In the genomic region with DNA sequence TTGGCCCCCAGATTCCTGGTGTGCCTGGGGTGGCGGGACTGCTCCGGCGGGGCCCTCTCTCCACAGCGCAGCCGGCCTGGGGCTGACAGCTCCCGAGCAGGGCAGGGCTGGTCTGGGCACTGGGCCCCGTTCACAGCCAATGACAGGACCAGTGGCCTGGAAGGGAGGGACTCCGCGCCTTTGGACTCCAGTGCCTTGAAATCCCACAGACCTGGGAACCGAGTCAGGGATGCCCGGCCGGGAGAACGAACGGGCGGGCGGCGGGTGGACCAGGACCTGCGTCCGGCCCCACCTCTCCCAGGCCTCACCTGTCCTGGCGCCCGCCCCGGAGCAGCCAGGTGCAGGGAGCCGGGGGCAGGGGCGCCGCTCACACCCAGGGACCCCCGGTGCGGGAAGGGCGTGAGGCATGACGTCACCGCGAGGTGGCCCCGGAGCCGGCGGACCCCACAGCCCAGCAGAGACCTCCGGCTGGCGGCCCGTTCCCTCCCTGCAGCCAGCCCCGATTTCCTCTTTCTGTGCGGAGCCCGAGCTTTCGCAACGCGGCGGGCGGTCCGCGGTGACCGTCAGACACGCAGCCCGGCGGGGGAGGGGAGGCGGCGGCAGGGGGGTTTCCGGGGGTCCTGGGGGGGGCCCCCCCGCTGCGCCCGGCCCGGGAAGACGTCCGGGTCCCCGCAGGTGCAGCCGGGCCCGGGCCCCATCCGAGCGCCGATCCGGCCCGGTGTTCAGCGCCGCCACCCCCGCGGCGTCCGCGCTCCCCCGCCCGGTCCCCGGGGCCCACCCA, we compare ENCODE assay signal across 9 cellular contexts. TPM values are rescaled to one million over a fixed set of nuclear protein-coding genes. Genes with fewer than 3 reads are reported as not detected.
DNase-seq lines count a peak whose midpoint lies in the region; ATAC-seq and TF ChIP-seq lines count a peak whose summit lies in the region.
"Had no signal": no experiment of that assay in that cellular context is flagged by ENCODE, and none has a peak within 500 bp of the region (broad histone marks: within the 10 kb centered on the region; RNA-seq: fewer than 3 reads in every experiment).

No MANE protein-coding gene starts in this region.

- H3K36me3 ChIP-seq in SK-N-SH (replicated peaks in 1 of 2; ENCODE audit: control insufficient read depth in 1 of 2, insufficient read depth in 2 of 2, low read length in 1 of 2) (no peaks in the 10 kb centered on the region), esophagus (ENCODE audit: control insufficient read depth in 2 of 2, insufficient read depth in 2 of 2, low read length in 1 of 2) (no peaks in the 10 kb centered on the region), upper lobe of left lung (no peaks in the 10 kb centered on the region)

- WGBS in SK-N-SH (ENCODE audit: low lambda C conversion rate): 6% methylated on average over 22 of the region's 78 CpGs
- 3 to 7% methylated on average over 25 to 73 of the region's 78 CpGs for WGBS in esophagus, 2 donors
- WGBS in upper lobe of left lung, 2 donors: 7% methylated on average over 37 of the region's 78 CpGs; no CpG with 5 or more reads in 1 of the 2 donors

- no peak for TF ChIP-seq RAD21 in SK-N-SH (IDR thresholded peaks at IDR 0.05; ENCODE audit: low read length)

- H3K9me2 ChIP-seq in SK-N-SH: no peaks in the 10 kb centered on the region

- TF ChIP-seq EP300 in SK-N-SH (IDR thresholded peaks at IDR 0.05; ENCODE audit: borderline replicate concordance in 1 of 2, low read depth in 1 of 2, low read length in 1 of 2) (no peak), upper lobe of left lung (IDR thresholded peaks at IDR 0.05) (no peak)

- POLR2A ChIA-PET in SK-N-SH (lab: Yijun Ruan, JAX): interaction anchor here (0.6 to 0.7 kb wide), 2 partner anchors 45 to 91 kb away, joined by 4 to 6 read pairs; a partner anchor contains a TSS

- CTCF ChIA-PET in SK-N-SH (lab: Yijun Ruan, JAX): interaction anchor here (0.5 to 11.7 kb wide), 16 partner anchors 9 to 632 kb away, joined by 3 to 99 read pairs (median 4); no protein-coding TSS in a partner anchor

- no peaks in the 10 kb centered on the region for H3F3A ChIP-seq in SK-N-SH (replicated peaks; ENCODE audit: insufficient read depth)

- no peak overlapping the region for H3K9ac ChIP-seq in SK-N-SH

- no peak overlapping the region for H3K27ac ChIP-seq in SK-N-SH (ENCODE audit: low read depth in 2 of 2, low read length in 1 of 2)
- peak overlapping the region in 1 of 2 donors; percentile 8 for H3K27ac ChIP-seq in esophagus (ENCODE audit: low read depth in 2 of 2, low read length in 1 of 2)
- peak overlapping the region; percentile 3 to 86 (median 66) for H3K27ac ChIP-seq in upper lobe of left lung

- DNase-seq in GM03348 (ENCODE audit: low spot score) (peak; percentile 76), SK-N-SH (peak; percentile 88), mucosa of gallbladder (ENCODE audit: low spot score) (peak; percentile 66), upper lobe of left lung (peak; percentile 74 to 94), GDM1 (lab: John Stamatoyannopoulos, UW) (no peak), NCI-H1694 treated with DMSO at 0.1 percent for 48 hours (lab: John Stamatoyannopoulos, UW) (no peak)

- H3K9me3 ChIP-seq in SK-N-SH (no peaks in the 10 kb centered on the region), esophagus (ENCODE audit: control insufficient read depth in 2 of 2, insufficient read depth in 1 of 2, low read depth in 1 of 2, low read length in 1 of 2) (no peaks in the 10 kb centered on the region), upper lobe of left lung (no peaks in the 10 kb centered on the region)

- TF ChIP-seq POLR2A in upper lobe of left lung (IDR thresholded peaks at IDR 0.05): peak in 1 of 4 donors; percentile 10

- peak overlapping the region; percentile 54; the same call in 1 of the 2 replicates for H2AFZ ChIP-seq in SK-N-SH (ENCODE audit: low read depth)

- H3K4me1 ChIP-seq in SK-N-SH (ENCODE audit: control insufficient read depth in 1 of 2, insufficient read depth in 2 of 2, low read depth in 1 of 2, low read length in 1 of 2): peaks cover 0 to 4% of the 10 kb centered on the region in 2 experiments; a peak in 1 of 4 replicates
- peaks cover 0 to 8% of the 10 kb centered on the region in 2 donors for H3K4me1 ChIP-seq in esophagus (ENCODE audit: control insufficient read depth in 2 of 2, insufficient read depth in 2 of 2, low read length in 1 of 2)
- H3K4me1 ChIP-seq in upper lobe of left lung: peaks cover 13 to 48% (median 20%) of the 10 kb centered on the region in 4 donors

- peak; percentile 13 for ATAC-seq in HG02610 (IDR thresholded peaks at IDR 0.05; ENCODE audit: unreplicated experiment)
- peak; percentile 34 to 67 for ATAC-seq in upper lobe of left lung (ENCODE audit: low FRiP score in 2 of 2)

- H3K4me2 ChIP-seq in SK-N-SH: peak overlapping the region; percentile 82

- H3K27me3 ChIP-seq in SK-N-SH (ENCODE audit: insufficient read depth) (peaks cover 11% of the 10 kb centered on the region; the same call in 1 of the 2 replicates), esophagus (ENCODE audit: control insufficient read depth in 1 of 2, insufficient read depth in 2 of 2, low read length in 2 of 2) (peaks cover 0 to 6% of the 10 kb centered on the region in 2 donors), upper lobe of left lung (peaks cover 0 to 2% (median 0%) of the 10 kb centered on the region in 4 donors)

- no peaks in the 10 kb centered on the region for H3K79me2 ChIP-seq in SK-N-SH (ENCODE audit: insufficient read depth)

- 0 out of 2 replicates have a peak, but pooled peaks cover 7% of the 10 kb centered on the region for H4K20me1 ChIP-seq in SK-N-SH (ENCODE audit: insufficient read depth)

- H3K4me3 ChIP-seq in SK-N-SH (ENCODE audit: low read depth in 2 of 2, low read length in 1 of 2) (peak overlapping the region; percentile 42 to 59), esophagus (ENCODE audit: low read depth in 1 of 2, low read length in 2 of 2) (peak overlapping the region; percentile 66 to 69), upper lobe of left lung (peak overlapping the region; percentile 38 to 72 (median 66))

- TF ChIP-seq CTCF in SK-N-SH (IDR thresholded peaks at IDR 0.05) (no peak), upper lobe of left lung (IDR thresholded peaks at IDR 0.05) (no peak)

TF ChIP-seq in SK-N-SH, 30 proteins besides CTCF, POLR2A, EP300 and RAD21 (continues in another document):
- TF ChIP-seq RCOR1 (IDR thresholded peaks at IDR 0.05; ENCODE audit: low read length) (no peak), FOSL2 (IDR thresholded peaks at IDR 0.05; ENCODE audit: borderline replicate concordance, low read depth) (no peak), POLR2AphosphoS5 (IDR thresholded peaks at IDR 0.05; ENCODE audit: low read depth, low read length) (no peak), GATA2 (CRISPR knock-in tag; IDR thresholded peaks at IDR 0.05) (no peak), FOXM1 (IDR thresholded peaks at IDR 0.05; ENCODE audit: low read depth) (no peak), JUND (IDR thresholded peaks at IDR 0.05) (no peak), NFIC (IDR thresholded peaks at IDR 0.05; ENCODE audit: borderline replicate concordance) (no peak), RFX5 (IDR thresholded peaks at IDR 0.05; ENCODE audit: low read length) (no peak), TCF12 (IDR thresholded peaks at IDR 0.05) (no peak), MXI1 (IDR thresholded peaks at IDR 0.05; ENCODE audit: low read depth, low read length) (no peak)
- TF ChIP-seq, protein P1, sequence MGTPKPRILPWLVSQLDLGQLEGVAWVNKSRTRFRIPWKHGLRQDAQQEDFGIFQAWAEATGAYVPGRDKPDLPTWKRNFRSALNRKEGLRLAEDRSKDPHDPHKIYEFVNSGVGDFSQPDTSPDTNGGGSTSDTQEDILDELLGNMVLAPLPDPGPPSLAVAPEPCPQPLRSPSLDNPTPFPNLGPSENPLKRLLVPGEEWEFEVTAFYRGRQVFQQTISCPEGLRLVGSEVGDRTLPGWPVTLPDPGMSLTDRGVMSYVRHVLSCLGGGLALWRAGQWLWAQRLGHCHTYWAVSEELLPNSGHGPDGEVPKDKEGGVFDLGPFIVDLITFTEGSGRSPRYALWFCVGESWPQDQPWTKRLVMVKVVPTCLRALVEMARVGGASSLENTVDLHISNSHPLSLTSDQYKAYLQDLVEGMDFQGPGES (IDR thresholded peaks at IDR 0.05; ENCODE audit: low read depth, low read length): no peak
- TF ChIP-seq, protein P2, sequence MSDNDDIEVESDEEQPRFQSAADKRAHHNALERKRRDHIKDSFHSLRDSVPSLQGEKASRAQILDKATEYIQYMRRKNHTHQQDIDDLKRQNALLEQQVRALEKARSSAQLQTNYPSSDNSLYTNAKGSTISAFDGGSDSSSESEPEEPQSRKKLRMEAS (IDR thresholded peaks at IDR 0.05; ENCODE audit: low read depth): no peak
- TF ChIP-seq, protein P3, sequence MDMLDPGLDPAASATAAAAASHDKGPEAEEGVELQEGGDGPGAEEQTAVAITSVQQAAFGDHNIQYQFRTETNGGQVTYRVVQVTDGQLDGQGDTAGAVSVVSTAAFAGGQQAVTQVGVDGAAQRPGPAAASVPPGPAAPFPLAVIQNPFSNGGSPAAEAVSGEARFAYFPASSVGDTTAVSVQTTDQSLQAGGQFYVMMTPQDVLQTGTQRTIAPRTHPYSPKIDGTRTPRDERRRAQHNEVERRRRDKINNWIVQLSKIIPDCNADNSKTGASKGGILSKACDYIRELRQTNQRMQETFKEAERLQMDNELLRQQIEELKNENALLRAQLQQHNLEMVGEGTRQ (IDR thresholded peaks at IDR 0.05; ENCODE audit: borderline replicate concordance, low read depth, low read length): no peak
- TF ChIP-seq, protein P4, sequence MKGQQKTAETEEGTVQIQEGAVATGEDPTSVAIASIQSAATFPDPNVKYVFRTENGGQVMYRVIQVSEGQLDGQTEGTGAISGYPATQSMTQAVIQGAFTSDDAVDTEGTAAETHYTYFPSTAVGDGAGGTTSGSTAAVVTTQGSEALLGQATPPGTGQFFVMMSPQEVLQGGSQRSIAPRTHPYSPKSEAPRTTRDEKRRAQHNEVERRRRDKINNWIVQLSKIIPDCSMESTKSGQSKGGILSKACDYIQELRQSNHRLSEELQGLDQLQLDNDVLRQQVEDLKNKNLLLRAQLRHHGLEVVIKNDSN (IDR thresholded peaks at IDR 0.05; ENCODE audit: borderline replicate concordance, low read depth): no peak

RNA-seq across cellular contexts. Expression of a gene that starts 0.7 kb away (rescaled TPM):
- polyA plus RNA-seq in SK-N-SH (2012; rRNA removed) (3.2 and 5.4 TPM in 2 replicates), esophagus (10 to 100 TPM in 1 of 2 donors, 1 to 10 TPM in 1; 5.8 to 25.7 TPM)
- polyA plus RNA-seq in SK-N-SH (2012; cell fraction: cytosol; rRNA removed): 2.0 and 2.8 TPM in 2 replicates
- 8.1 and 8.6 TPM in 2 replicates for polyA plus RNA-seq in SK-N-SH (2012; cell fraction: nucleus; rRNA removed)
- total RNA-seq in mucosa of gallbladder (52.4 TPM), upper lobe of left lung (100 to 1,000 TPM in 1 of 6 donors, 10 to 100 TPM in 5; 31.0 to 109 (median 37.5) TPM)

RNA-seq across cellular contexts. Expression of a gene that starts 21.6 kb away (rescaled TPM):
- 7.6 TPM in 2 replicates for polyA plus RNA-seq in SK-N-SH (2012; rRNA removed)
- 6.4 and 7.5 TPM in 2 replicates for polyA plus RNA-seq in SK-N-SH (2012; cell fraction: cytosol; rRNA removed)
- polyA plus RNA-seq in SK-N-SH (2012; cell fraction: nucleus; rRNA removed): 15.5 and 19.8 TPM in 2 replicates
- polyA plus RNA-seq in esophagus: 1 to 10 TPM; 4.1 to 5.5 TPM
- 12.1 TPM for total RNA-seq in mucosa of gallbladder
- total RNA-seq in upper lobe of left lung: 10 to 100 TPM in 4 of 6 donors, 1 to 10 TPM in 2; 9.1 to 25.1 (median 11.5) TPM

RNA-seq across cellular contexts. Expression of a gene that starts 29.2 kb away (rescaled TPM):
- polyA plus RNA-seq in SK-N-SH (2012; rRNA removed) (0.06 and 0.10 TPM in 2 replicates), esophagus (1 to 10 TPM in 1 of 2 donors, under 1 TPM in 1; 0.48 to 1.5 TPM)
- polyA plus RNA-seq in SK-N-SH (2012; cell fraction: cytosol; rRNA removed): 0.03 TPM in 1 of 2 replicates, not detected in the other
- polyA plus RNA-seq in SK-N-SH (2012; cell fraction: nucleus; rRNA removed): 0.38 and 0.48 TPM in 2 replicates
- total RNA-seq in mucosa of gallbladder (0.46 TPM), upper lobe of left lung (not detected)
- total RNA-seq: T-helper 2 cell treated with Interferon-gamma antibody and Interleukin-4, amounts not matched to agents 100 ng/mL and 5 ng/mL, for 36 hours had no signal

Comparison
In these comparisons a context has a peak if more than half of its experiments do, and no peak if none do; other contexts are left out.
1. DNase-seq: peak in GM03348 (single experiment), SK-N-SH (single experiment), mucosa of gallbladder (single experiment) and upper lobe of left lung (2 of 2); none in GDM1 (single experiment) and NCI-H1694 treated with DMSO at 0.1 percent for 48 hours (single experiment).
2. H3K27ac ChIP-seq: peak in upper lobe of left lung (4 of 4); none in SK-N-SH (0 of 2).
3. Peak in every context shown above with its lines, with median percentiles within 50 percentile points of each other: H3K4me3 ChIP-seq.